9 cellular contexts compared by ENCODE assay signal in genomic region chr5:172886974-172887491, GRCh38.
DNase-seq lines count a peak whose midpoint lies in the region; ATAC-seq and TF ChIP-seq lines count a peak whose summit lies in the region.
"Had no signal": no experiment of that assay in that cellular context is flagged by ENCODE, and none has a peak within 500 bp of the region (broad histone marks: within the 10 kb centered on the region; RNA-seq: fewer than 3 reads in every experiment).

No MANE protein-coding gene starts in this region.

- ATAC-seq in GM21737 (IDR thresholded peaks at IDR 0.05; ENCODE audit: unreplicated experiment) (no peak), GM21423 (IDR thresholded peaks at IDR 0.05; ENCODE audit: unreplicated experiment) (no peak)
- no peak for ATAC-seq in activated CD4-positive, CD25-positive, alpha-beta regulatory T cell treated with anti-CD3 and anti-CD28 coated beads, Interleukin-2, amount 50 U/mL, for 24 hours

- H3K9me3 ChIP-seq in SK-N-MC (ENCODE audit: low read depth, low read length), result no peaks in the 10 kb centered on the region
- no peaks in the 10 kb centered on the region for H3K9me3 ChIP-seq in neutrophil

- H3K4me3 ChIP-seq in AG09309 (ENCODE audit: control insufficient read depth, low read depth, low read length), result no peak overlapping the region
- H3K4me3 ChIP-seq in SK-N-MC, result no peak overlapping the region
- H3K4me3 ChIP-seq in neutrophil (ENCODE audit: low read depth in 1 of 2, low read length in 1 of 2), result peak overlapping the region; percentile 49 to 50

- H3K27me3 ChIP-seq in neutrophil, result no peaks in the 10 kb centered on the region

- TF ChIP-seq CTCF in AG09309 (IDR thresholded peaks at IDR 0.05; ENCODE audit: control insufficient read depth, insufficient read depth, low read depth, low read length, missing control alignments) (no peak), neutrophil (IDR thresholded peaks at IDR 0.05) (peak; percentile 21)

- no peaks in the 10 kb centered on the region for H3K36me3 ChIP-seq in SK-N-MC (ENCODE audit: insufficient read depth, low read length)
- peaks cover 13% of the 10 kb centered on the region for H3K36me3 ChIP-seq in neutrophil

- H3K9ac ChIP-seq in SK-N-MC (ENCODE audit: insufficient read length), result peak overlapping the region; percentile 32

- H3K4me1 ChIP-seq in neutrophil (ENCODE audit: control insufficient read depth in 1 of 2, insufficient read depth in 1 of 2, low read depth in 1 of 2, low read length in 1 of 2), result peaks cover 31 to 35% of the 10 kb centered on the region in 2 experiments

- H3K27ac ChIP-seq in SK-N-MC (peak overlapping the region; percentile 64; the same call in 1 of the 2 replicates), neutrophil (peak overlapping the region; percentile 94)

- peak; percentile 94 for DNase-seq in AG09309 (ENCODE audit: low read depth)
- DNase-seq in SK-N-MC (ENCODE audit: low read depth, low spot score), result peak; percentile 16
- peak; percentile 79 for DNase-seq in fibroblast of the conjunctiva (ENCODE audit: low read depth)
- no peak for DNase-seq in activated CD4-positive, CD25-positive, alpha-beta regulatory T cell treated with anti-CD3 and anti-CD28 coated beads, Interleukin-2, amount 50 U/mL, for 72 hours
- DNase-seq: CD4-positive, CD25-positive, alpha-beta regulatory T cell had no signal

Comparison
In these comparisons a context has a peak if more than half of its experiments do, and no peak if none do; other contexts are left out.
1. H3K4me3 ChIP-seq: peak in neutrophil (2 of 2); none in AG09309 (single experiment) and SK-N-MC (single experiment).